8 cellular contexts compared by ENCODE assay signal in genomic region chr9:35102465-35102768, GRCh38. TPM values are rescaled to one million over a fixed set of nuclear protein-coding genes. Genes with fewer than 3 reads are reported as not detected.
DNase-seq lines count a peak whose midpoint lies in the region; ATAC-seq and TF ChIP-seq lines count a peak whose summit lies in the region.

No MANE protein-coding gene starts in this region.

- H3K9me3 ChIP-seq in colonic mucosa (no peaks in the 10 kb centered on the region), mucosa of stomach (ENCODE audit: control insufficient read depth, low read length) (no peaks in the 10 kb centered on the region)

- intact Hi-C loops in colonic mucosa (cut with DNase I), result no loop called here

- H3K4me3 ChIP-seq in KMS-11 (IDR thresholded peaks at IDR 0.05; ENCODE audit: insufficient read depth, low read depth, low read length) (no peak overlapping the region), colonic mucosa (peak overlapping the region; percentile 78), mucosa of stomach (ENCODE audit: low read length) (peak overlapping the region; percentile 89)

- no peak for TF ChIP-seq CTCF in KMS-11 (conservative IDR thresholded peaks at IDR 0.05; ENCODE audit: low read depth, low read length)
- TF ChIP-seq CTCF in colonic mucosa (IDR thresholded peaks at IDR 0.05), result no peak

- peak; percentile 10 for ATAC-seq in GM18505 (IDR thresholded peaks at IDR 0.05; ENCODE audit: unreplicated experiment)
- no peak for ATAC-seq in GM19395 (IDR thresholded peaks at IDR 0.05; ENCODE audit: unreplicated experiment)

- H3K4me1 ChIP-seq in KMS-11 (ENCODE audit: low read depth, poor library complexity, severe bottlenecking), result peaks cover 17% of the 10 kb centered on the region
- peaks cover 6% of the 10 kb centered on the region for H3K4me1 ChIP-seq in colonic mucosa
- peaks cover 21% of the 10 kb centered on the region for H3K4me1 ChIP-seq in mucosa of stomach (ENCODE audit: control insufficient read depth, insufficient read depth, low read length)

- peak overlapping the region; percentile 85 for H3K9ac ChIP-seq in KMS-11
- H3K9ac ChIP-seq in colonic mucosa (ENCODE audit: low read depth in 2 of 2, low read length in 2 of 2), result peak overlapping the region; percentile 73 to 83
- H3K9ac ChIP-seq in mucosa of stomach (ENCODE audit: low read length), result peak overlapping the region; percentile 96

- peak overlapping the region; percentile 91 for H3K4me2 ChIP-seq in KMS-11

- H3K27me3 ChIP-seq in KMS-11 (ENCODE audit: insufficient read depth, low read depth), result no peaks in the 10 kb centered on the region
- H3K27me3 ChIP-seq in colonic mucosa, result no peaks in the 10 kb centered on the region
- no peaks in the 10 kb centered on the region for H3K27me3 ChIP-seq in mucosa of stomach (ENCODE audit: control insufficient read depth, insufficient read depth, low read length)

- DNase-seq in colonic mucosa, result no peak
- no peak for DNase-seq in SHP77 treated with DMSO at 0.1 percent for 48 hours (lab: John Stamatoyannopoulos, UW)
- DNase-seq in NCI-H446 treated with DMSO at 0.1 percent for 48 hours (lab: John Stamatoyannopoulos, UW), result no peak
- no peak for DNase-seq in HuH-7.5 (ENCODE audit: low spot score)

- H3K79me2 ChIP-seq in KMS-11 (ENCODE audit: insufficient read depth, low read depth), result peaks cover 13% of the 10 kb centered on the region; the same call in 1 of the 2 replicates

- H2AFZ ChIP-seq in KMS-11 (ENCODE audit: low read depth), result peak overlapping the region; percentile 62; the same call in 1 of the 2 replicates

- no peak for TF ChIP-seq POLR2A in GM18505 (IDR thresholded peaks at IDR 0.05; ENCODE audit: borderline replicate concordance, extremely low read depth, insufficient read depth, insufficient read length)

- no peaks in the 10 kb centered on the region for H3K36me3 ChIP-seq in KMS-11 (ENCODE audit: insufficient read depth)
- no peaks in the 10 kb centered on the region for H3K36me3 ChIP-seq in colonic mucosa
- H3K36me3 ChIP-seq in mucosa of stomach (ENCODE audit: control insufficient read depth, insufficient read depth, low read length), result no peaks in the 10 kb centered on the region

- H4K20me1 ChIP-seq in KMS-11 (ENCODE audit: insufficient read depth), result no peaks in the 10 kb centered on the region

- H3K27ac ChIP-seq in KMS-11 (peak overlapping the region; percentile 88), colonic mucosa (peak overlapping the region; percentile 60)

RNA-seq across cellular contexts. Expression of gene STOML2, which starts 0.5 kb away (rescaled TPM):
- total RNA-seq in colonic mucosa, result 100 to 1,000 TPM; 111 to 233 TPM

RNA-seq across cellular contexts. Expression of gene PIGO, which starts 6.0 kb away (rescaled TPM):
- 10 to 100 TPM; 27.6 to 51.3 TPM for total RNA-seq in colonic mucosa

RNA-seq across cellular contexts. Expression of gene ATOSB, which starts 13.2 kb away (rescaled TPM):
- total RNA-seq in colonic mucosa, result 10 to 100 TPM; 16.8 to 44.6 TPM

RNA-seq across cellular contexts. Expression of gene FANCG, which starts 22.7 kb away (rescaled TPM):
- 10 to 100 TPM; 11.4 to 47.5 TPM for total RNA-seq in colonic mucosa

RNA-seq across cellular contexts. Expression of gene VCP, which starts 30.0 kb away (rescaled TPM):
- 100 to 1,000 TPM; 176 to 287 TPM for total RNA-seq in colonic mucosa
